ENCODE assay signal across 16 cellular contexts in the genomic region with DNA sequence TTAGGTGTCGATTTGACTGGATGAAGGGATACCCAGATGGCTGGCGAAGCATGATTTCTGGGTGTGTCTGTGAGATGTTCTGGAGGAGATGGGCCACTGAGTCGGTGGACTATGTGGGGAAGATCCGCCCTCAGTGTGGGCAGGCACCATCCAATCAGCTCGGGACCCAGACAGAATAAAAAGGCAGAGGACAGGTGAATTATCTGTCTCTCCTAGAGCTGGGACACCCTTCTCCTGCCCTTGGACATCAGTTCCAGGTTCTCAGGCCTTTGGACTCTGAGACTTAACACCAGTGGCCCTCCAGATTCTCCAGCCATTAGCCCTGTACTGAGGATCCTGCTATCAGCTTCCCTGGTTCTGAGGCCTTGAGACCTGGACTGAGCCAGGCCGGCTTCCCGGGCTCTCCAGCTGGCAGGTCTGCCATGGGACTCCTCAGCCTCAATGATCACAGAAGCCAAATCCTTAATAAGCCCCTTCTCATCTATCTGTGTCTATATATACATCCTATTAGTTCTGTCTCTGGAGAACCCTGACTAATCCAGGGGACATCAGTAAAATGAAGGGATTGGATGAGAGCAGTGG. TPM values are rescaled to one million over a fixed set of nuclear protein-coding genes. Genes with fewer than 3 reads are reported as not detected.
DNase-seq lines count a peak whose midpoint lies in the region; ATAC-seq, FAIRE-seq and TF ChIP-seq lines count a peak whose summit lies in the region.
"Had no signal": no experiment of that assay in that cellular context is flagged by ENCODE, and none has a peak within 500 bp of the region (broad histone marks: within the 10 kb centered on the region; RNA-seq: fewer than 3 reads in every experiment).

No MANE protein-coding gene starts in this region.

- H3K79me2 ChIP-seq in HepG2 (ENCODE audit: insufficient read depth, low read length): no peaks in the 10 kb centered on the region

- CTCF ChIA-PET in activated CD4-positive, alpha-beta memory T cell treated with anti-CD3 and anti-CD28 coated beads, Interleukin-2, amount 10 ng/mL, durations not matched to agents 7 days and 5 days (lab: Charles Lee): no interaction called here
- CTCF ChIA-PET in activated CD4-positive, alpha-beta memory T cell treated with anti-CD3 and anti-CD28 coated beads for 36 hours (lab: Charles Lee): interaction anchor here (1.4 to 1.5 kb wide), 2 partner anchors 13 to 14 kb away, joined by 3 to 6 read pairs; no protein-coding TSS in a partner anchor
- CTCF ChIA-PET in HepG2 (lab: Yijun Ruan, JAX; ENCODE audit: low intra/inter-chr PET ratio, low total read pairs): no interaction called here

- FAIRE-seq in HepG2 (lab: Jason Lieb, UNC): no peak

- H3K27me3 ChIP-seq in HepG2 (ENCODE audit: control insufficient read depth in 1 of 2, insufficient read depth in 2 of 2, low read length in 2 of 2): no peaks in the 10 kb centered on the region
- H3K27me3 ChIP-seq: BLaER1 had no signal

- H3K4me3 ChIP-seq in HepG2 (replicated peaks in 1 of 3; ENCODE audit: insufficient read depth in 1 of 3, low read depth in 2 of 3, low read length in 3 of 3): no peak overlapping the region
- H3K4me3 ChIP-seq: BLaER1 had no signal

- H3K36me3 ChIP-seq in HepG2 (replicated peaks in 1 of 2; ENCODE audit: control insufficient read depth in 1 of 2, insufficient read depth in 2 of 2, low read length in 2 of 2): peaks cover 28 to 33% of the 10 kb centered on the region in 2 experiments

- peaks cover 6% of the 10 kb centered on the region for H3K27me3 Mint-ChIP-seq in activated CD4-positive, alpha-beta memory T cell treated with anti-CD3 and anti-CD28 coated beads, Interleukin-2, amount 10 ng/mL, durations not matched to agents 7 days and 5 days
- peaks cover 9% of the 10 kb centered on the region for H3K27me3 Mint-ChIP-seq in activated CD4-positive, alpha-beta memory T cell treated with anti-CD3 and anti-CD28 coated beads for 36 hours
- peaks cover 11% of the 10 kb centered on the region for H3K27me3 Mint-ChIP-seq in activated T-cell treated with anti-CD3 and anti-CD28 coated beads, Interleukin-2, amount 50 U/mL, for 4 hours (ENCODE audit: low read depth)

- peak; percentile 1 to 18; a peak in 1 of 4 replicates for TF ChIP-seq POLR2A in HepG2 (IDR thresholded peaks at IDR 0.05; ENCODE audit: insufficient read depth in 1 of 2, low read depth in 2 of 2, low read length in 2 of 2)

- no peaks in the 10 kb centered on the region for H3K4me1 Mint-ChIP-seq in activated CD4-positive, alpha-beta memory T cell treated with anti-CD3 and anti-CD28 coated beads, Interleukin-2, amount 10 ng/mL, durations not matched to agents 7 days and 5 days
- no peaks in the 10 kb centered on the region for H3K4me1 Mint-ChIP-seq in activated CD4-positive, alpha-beta memory T cell treated with anti-CD3 and anti-CD28 coated beads for 36 hours (ENCODE audit: low read depth)
- H3K4me1 Mint-ChIP-seq in activated T-cell treated with anti-CD3 and anti-CD28 coated beads, Interleukin-2, amount 50 U/mL, for 4 hours (ENCODE audit: low read depth): no peaks in the 10 kb centered on the region

- H3K9me3 ChIP-seq in HepG2 (ENCODE audit: low read length): no peaks in the 10 kb centered on the region
- H3K9me3 ChIP-seq: BLaER1 had no signal

- ATAC-seq in HepG2: peak; percentile 7
- ATAC-seq in activated T-cell treated with anti-CD3 and anti-CD28 coated beads, Interleukin-2, amount 50 U/mL, for 4 hours: no peak

- no peak for TF ChIP-seq CTCF in HepG2 (CRISPR knock-in tag; IDR thresholded peaks at IDR 0.05)

- POLR2A ChIA-PET in activated CD4-positive, alpha-beta memory T cell treated with anti-CD3 and anti-CD28 coated beads, Interleukin-2, amount 10 ng/mL, durations not matched to agents 7 days and 5 days (lab: Charles Lee): no interaction called here
- POLR2A ChIA-PET in activated CD4-positive, alpha-beta memory T cell treated with anti-CD3 and anti-CD28 coated beads for 36 hours (lab: Charles Lee): no interaction called here
- POLR2A ChIA-PET in HepG2 (lab: Yijun Ruan, JAX): interaction anchor here (0.6 to 16.2 kb wide), 6 partner anchors 8 to 43 kb away, joined by 3 to 229 read pairs (median 18); partner anchors contain the start of gene PROC

- H3K4me2 ChIP-seq in HepG2 (ENCODE audit: low read depth, low read length): no peak overlapping the region
- H3K4me2 ChIP-seq: BLaER1 had no signal

- WGBS in HepG2 (ENCODE audit: low lambda C conversion rate): 92% methylated on average over 7 of the region's 7 CpGs

- TF ChIP-seq EP300 in HepG2 (IDR thresholded peaks at IDR 0.05; ENCODE audit: low read depth in 2 of 2, low read length in 2 of 2): no peak
- TF ChIP-seq EP300 in HepG2 (CRISPR knock-in tag; IDR thresholded peaks at IDR 0.05; ENCODE audit: borderline replicate concordance): no peak

- TF ChIP-seq RAD21 in HepG2 (CRISPR knock-in tag; IDR thresholded peaks at IDR 0.05): no peak

- H3K4me3 Mint-ChIP-seq in activated CD4-positive, alpha-beta memory T cell treated with anti-CD3 and anti-CD28 coated beads, Interleukin-2, amount 10 ng/mL, durations not matched to agents 7 days and 5 days: no peak overlapping the region
- H3K4me3 Mint-ChIP-seq in activated CD4-positive, alpha-beta memory T cell treated with anti-CD3 and anti-CD28 coated beads for 36 hours: no peak overlapping the region
- no peak overlapping the region for H3K4me3 Mint-ChIP-seq in activated T-cell treated with anti-CD3 and anti-CD28 coated beads, Interleukin-2, amount 50 U/mL, for 4 hours
- H3K4me3 Mint-ChIP-seq: HFFc6 had no signal

- H3K4me1 ChIP-seq in HepG2 (ENCODE audit: insufficient read depth, low read length): peaks cover 15% of the 10 kb centered on the region
- H3K4me1 ChIP-seq: BLaER1 had no signal

- no peak overlapping the region for H3K27ac Mint-ChIP-seq in activated CD4-positive, alpha-beta memory T cell treated with anti-CD3 and anti-CD28 coated beads, Interleukin-2, amount 10 ng/mL, durations not matched to agents 7 days and 5 days
- no peak overlapping the region for H3K27ac Mint-ChIP-seq in activated CD4-positive, alpha-beta memory T cell treated with anti-CD3 and anti-CD28 coated beads for 36 hours
- H3K27ac Mint-ChIP-seq: HFFc6 had no signal

- H3K27ac ChIP-seq in HepG2 (ENCODE audit: extremely low read length, insufficient read depth, low read length): no peak overlapping the region
- H3K27ac ChIP-seq: BLaER1, HL-60 had no signal

- H3K9ac ChIP-seq in HepG2 (ENCODE audit: insufficient read depth, low read depth, low read length): no peak overlapping the region
- H3K9ac ChIP-seq: BLaER1 had no signal

- BruUV-seq in HepG2 (replicated peaks; lab: Mats Ljungman, UMichigan): no TSS peak

- H3K36me3 Mint-ChIP-seq in activated CD4-positive, alpha-beta memory T cell treated with anti-CD3 and anti-CD28 coated beads, Interleukin-2, amount 10 ng/mL, durations not matched to agents 7 days and 5 days (ENCODE audit: low read depth): no peaks in the 10 kb centered on the region
- H3K36me3 Mint-ChIP-seq in activated CD4-positive, alpha-beta memory T cell treated with anti-CD3 and anti-CD28 coated beads for 36 hours: no peaks in the 10 kb centered on the region
- no peaks in the 10 kb centered on the region for H3K36me3 Mint-ChIP-seq in activated T-cell treated with anti-CD3 and anti-CD28 coated beads, Interleukin-2, amount 50 U/mL, for 4 hours (ENCODE audit: insufficient read depth)

- H2AFZ ChIP-seq in HepG2 (ENCODE audit: low read length): no peak overlapping the region

- H4K20me1 ChIP-seq in HepG2 (ENCODE audit: insufficient read depth, low read length): no peaks in the 10 kb centered on the region; the same call in 1 of the 2 replicates
- H4K20me1 ChIP-seq: BLaER1 had no signal

- in situ Hi-C loops in HepG2 (cut with HindIII; ENCODE audit: extremely low pct_ligation_motif_present, low pct_unique_long_range_greater_than_20kb): no loop called here

- H3K9me3 Mint-ChIP-seq in activated CD4-positive, alpha-beta memory T cell treated with anti-CD3 and anti-CD28 coated beads, Interleukin-2, amount 10 ng/mL, durations not matched to agents 7 days and 5 days: no peaks in the 10 kb centered on the region
- no peaks in the 10 kb centered on the region for H3K9me3 Mint-ChIP-seq in activated CD4-positive, alpha-beta memory T cell treated with anti-CD3 and anti-CD28 coated beads for 36 hours
- no peaks in the 10 kb centered on the region for H3K9me3 Mint-ChIP-seq in activated T-cell treated with anti-CD3 and anti-CD28 coated beads, Interleukin-2, amount 50 U/mL, for 4 hours
- H3K9me3 Mint-ChIP-seq: HFFc6 had no signal

- peak; percentile 2 for DNase-seq in activated CD4-positive, alpha-beta memory T cell treated with anti-CD3 and anti-CD28 coated beads, Interleukin-2, amount 10 ng/mL, durations not matched to agents 7 days and 5 days
- DNase-seq in activated CD4-positive, alpha-beta memory T cell treated with anti-CD3 and anti-CD28 coated beads for 36 hours: no peak
- DNase-seq in NCI-H82 treated with DMSO at 0.1 percent for 48 hours (lab: John Stamatoyannopoulos, UW; ENCODE audit: unreplicated experiment) (peak; percentile 73), HepG2 (ENCODE audit: low spot score) (no peak), NCI-H187 treated with DMSO at 0.1 percent for 48 hours (lab: John Stamatoyannopoulos, UW) (no peak), ecto neural progenitor cell (ENCODE audit: low spot score) (no peak)
- DNase-seq in stimulated activated CD8-positive, alpha-beta memory T cell treated with anti-CD3 and anti-CD28 coated beads, Interleukin-4, amount 100 ng/mL, for 48 hours: peak; percentile 8
- DNase-seq in activated T-cell treated with anti-CD3 and anti-CD28 coated beads, Interleukin-2, amount 50 U/mL, for 4 hours: no peak
- DNase-seq: 8988T, AML-193, DMS53, GF-D8, HCEC 1CT, HFFc6 had no signal

- intact Hi-C loops in activated CD4-positive, alpha-beta memory T cell treated with anti-CD3 and anti-CD28 coated beads for 36 hours (cut with micrococcal nuclease): no loop called here
- intact Hi-C loops in HepG2 (cut with micrococcal nuclease; ENCODE audit: unreplicated experiment): no loop called here

RNA-seq across cellular contexts. Expression of gene PROC, which starts 11.7 kb away (rescaled TPM):
- not detected for total RNA-seq in activated CD4-positive, alpha-beta memory T cell treated with anti-CD3 and anti-CD28 coated beads, Interleukin-2, amount 10 ng/mL, durations not matched to agents 7 days and 5 days
- total RNA-seq in activated CD4-positive, alpha-beta memory T cell treated with anti-CD3 and anti-CD28 coated beads for 36 hours: not detected
- total RNA-seq in HepG2 (2016; rRNA removed; fragmentation: Illumina TruSeq; extraction: Trizol): 52.1 and 134 TPM in 2 replicates
- 19.2 and 23.2 TPM in 2 replicates for total RNA-seq in HepG2 (2016; cell fraction: cytosol; rRNA removed; fragmentation: Illumina TruSeq; extraction: Trizol; ENCODE audit: low read depth)
- total RNA-seq in HepG2 (2016; cell fraction: insoluble cytoplasmic fraction; rRNA removed; fragmentation: Illumina TruSeq; extraction: Trizol): 49.9 and 134 TPM in 2 replicates
- total RNA-seq in HepG2 (2016; cell fraction: membrane; rRNA removed; fragmentation: Illumina TruSeq; extraction: Trizol): 37.4 and 38.6 TPM in 2 replicates
- 166 and 178 TPM in 2 replicates for total RNA-seq in HepG2 (2016; cell fraction: nucleus; rRNA removed; fragmentation: Illumina TruSeq; extraction: Trizol)
- polyA plus RNA-seq in HepG2 (2011; rRNA removed): 185 and 266 TPM in 2 replicates
- polyA plus RNA-seq in HepG2 (2011; cell fraction: cytosol; rRNA removed): 113 and 166 TPM in 2 replicates
- 1,267 and 1,304 TPM in 2 replicates for polyA plus RNA-seq in HepG2 (2011; cell fraction: nucleus; rRNA removed)
- polyA plus RNA-seq in HepG2 (2012): 232 and 321 TPM in 2 replicates
- polyA plus RNA-seq in HepG2 (2016; cell fraction: cytosol; fragmentation: Illumina TruSeq; extraction: Trizol; ENCODE audit: low read depth): 17.2 and 19.9 TPM in 2 replicates
- 48.9 and 49.8 TPM in 2 replicates for polyA plus RNA-seq in HepG2 (2016; cell fraction: insoluble cytoplasmic fraction; fragmentation: Illumina TruSeq; extraction: Trizol; ENCODE audit: low read depth)
- 22.9 and 24.9 TPM in 2 replicates for polyA plus RNA-seq in HepG2 (2016; cell fraction: membrane; fragmentation: Illumina TruSeq; extraction: Trizol; ENCODE audit: low read depth)
- 354 and 380 TPM in 2 replicates for polyA plus RNA-seq in HepG2 (2016; cell fraction: nucleus; fragmentation: Illumina TruSeq; extraction: Trizol; ENCODE audit: insufficient read depth, low read depth)
- polyA minus RNA-seq in HepG2 (2011; rRNA and poly(A)+ RNA removed; ENCODE audit: low replicate concordance): 241 TPM in 1 of 2 replicates, not detected in the other
- 64.7 and 65.5 TPM in 2 replicates for polyA minus RNA-seq in HepG2 (2011; cell fraction: cytosol; rRNA and poly(A)+ RNA removed)
- 172 and 188 TPM in 2 replicates for polyA minus RNA-seq in HepG2 (2011; cell fraction: nucleus; rRNA and poly(A)+ RNA removed)
- under 1 TPM in 1 of 3 donors, not detected in 2; 0.19 TPM for total RNA-seq in activated T-cell treated with anti-CD3 and anti-CD28 coated beads, Interleukin-2, amount 50 U/mL, for 4 hours
- total RNA-seq: HFFc6 had no signal

RNA-seq across cellular contexts. Expression of gene MAP3K2, which starts 42.2 kb away (rescaled TPM):
- 10 to 100 TPM; 56.2 to 59.6 TPM for total RNA-seq in activated CD4-positive, alpha-beta memory T cell treated with anti-CD3 and anti-CD28 coated beads, Interleukin-2, amount 10 ng/mL, durations not matched to agents 7 days and 5 days
- total RNA-seq in activated CD4-positive, alpha-beta memory T cell treated with anti-CD3 and anti-CD28 coated beads for 36 hours: 10 to 100 TPM; 33.4 to 34.9 TPM
- 37.2 and 56.1 TPM in 2 replicates for total RNA-seq in HepG2 (2016; rRNA removed; fragmentation: Illumina TruSeq; extraction: Trizol)
- total RNA-seq in HepG2 (2016; cell fraction: cytosol; rRNA removed; fragmentation: Illumina TruSeq; extraction: Trizol; ENCODE audit: low read depth): 12.9 and 13.4 TPM in 2 replicates
- 35.8 and 54.1 TPM in 2 replicates for total RNA-seq in HepG2 (2016; cell fraction: insoluble cytoplasmic fraction; rRNA removed; fragmentation: Illumina TruSeq; extraction: Trizol)
- 28.2 and 32.6 TPM in 2 replicates for total RNA-seq in HepG2 (2016; cell fraction: membrane; rRNA removed; fragmentation: Illumina TruSeq; extraction: Trizol)
- 37.4 and 42.1 TPM in 2 replicates for total RNA-seq in HepG2 (2016; cell fraction: nucleus; rRNA removed; fragmentation: Illumina TruSeq; extraction: Trizol)
- polyA plus RNA-seq in HepG2 (2011; rRNA removed): 11.2 and 12.2 TPM in 2 replicates
- 5.1 and 7.6 TPM in 2 replicates for polyA plus RNA-seq in HepG2 (2011; cell fraction: cytosol; rRNA removed)
- 18.1 and 21.8 TPM in 2 replicates for polyA plus RNA-seq in HepG2 (2011; cell fraction: nucleus; rRNA removed)
- 11.5 and 11.7 TPM in 2 replicates for polyA plus RNA-seq in HepG2 (2012)
- polyA plus RNA-seq in HepG2 (2016; cell fraction: cytosol; fragmentation: Illumina TruSeq; extraction: Trizol; ENCODE audit: low read depth): 0.44 and 0.68 TPM in 2 replicates
- 14.1 and 15.7 TPM in 2 replicates for polyA plus RNA-seq in HepG2 (2016; cell fraction: insoluble cytoplasmic fraction; fragmentation: Illumina TruSeq; extraction: Trizol; ENCODE audit: low read depth)
- polyA plus RNA-seq in HepG2 (2016; cell fraction: membrane; fragmentation: Illumina TruSeq; extraction: Trizol; ENCODE audit: low read depth): 3.3 and 3.5 TPM in 2 replicates
- 28.7 and 30.7 TPM in 2 replicates for polyA plus RNA-seq in HepG2 (2016; cell fraction: nucleus; fragmentation: Illumina TruSeq; extraction: Trizol; ENCODE audit: insufficient read depth, low read depth)
- polyA minus RNA-seq in HepG2 (2011; rRNA and poly(A)+ RNA removed; ENCODE audit: low replicate concordance): 20.5 and 26.7 TPM in 2 replicates
- polyA minus RNA-seq in HepG2 (2011; cell fraction: cytosol; rRNA and poly(A)+ RNA removed): 43.5 and 45.0 TPM in 2 replicates
- 46.0 and 46.6 TPM in 2 replicates for polyA minus RNA-seq in HepG2 (2011; cell fraction: nucleus; rRNA and poly(A)+ RNA removed)
- 10 to 100 TPM; 60.2 to 69.1 (median 63.8) TPM for total RNA-seq in activated T-cell treated with anti-CD3 and anti-CD28 coated beads, Interleukin-2, amount 50 U/mL, for 4 hours

Comparison
In these comparisons a context has a peak if more than half of its experiments do, and no peak if none do; other contexts are left out.
1. DNase-seq: peak in activated CD4-positive, alpha-beta memory T cell treated with anti-CD3 and anti-CD28 coated beads, Interleukin-2, amount 10 ng/mL, durations not matched to agents 7 days and 5 days (single experiment), NCI-H82 treated with DMSO at 0.1 percent for 48 hours (single experiment) and stimulated activated CD8-positive, alpha-beta memory T cell treated with anti-CD3 and anti-CD28 coated beads, Interleukin-4, amount 100 ng/mL, for 48 hours (single experiment); none in activated CD4-positive, alpha-beta memory T cell treated with anti-CD3 and anti-CD28 coated beads for 36 hours (single experiment), HepG2 (single experiment), activated T-cell treated with anti-CD3 and anti-CD28 coated beads, Interleukin-2, amount 50 U/mL, for 4 hours (single experiment), NCI-H187 treated with DMSO at 0.1 percent for 48 hours (single experiment) and ecto neural progenitor cell (single experiment).
2. RNA of gene PROC, which starts 11.7 kb away (total RNA-seq): 19.2 to 178 TPM in HepG2; 0.19 TPM in activated T-cell treated with anti-CD3 and anti-CD28 coated beads, Interleukin-2, amount 50 U/mL, for 4 hours, not detected in activated CD4-positive, alpha-beta memory T cell treated with anti-CD3 and anti-CD28 coated beads, Interleukin-2, amount 10 ng/mL, durations not matched to agents 7 days and 5 days and not detected in activated CD4-positive, alpha-beta memory T cell treated with anti-CD3 and anti-CD28 coated beads for 36 hours; every median in the first group is over 10 times any median in the second.